Comparison of ENCODE assay signal across 9 cellular contexts in genomic region chr11:20162824-20163777, GRCh38. TPM values are rescaled to one million over a fixed set of nuclear protein-coding genes. Genes with fewer than 3 reads are reported as not detected.
DNase-seq lines count a peak whose midpoint lies in the region; ATAC-seq and TF ChIP-seq lines count a peak whose summit lies in the region.
"Had no signal": no experiment of that assay in that cellular context is flagged by ENCODE, and none has a peak within 500 bp of the region (broad histone marks: within the 10 kb centered on the region; RNA-seq: fewer than 3 reads in every experiment).

No MANE protein-coding gene starts in this region.

- H3K36me3 ChIP-seq in ascending aorta (no peaks in the 10 kb centered on the region), testis (ENCODE audit: low read depth, missing control alignments) (no peaks in the 10 kb centered on the region), Peyer's patch (no peaks in the 10 kb centered on the region)

- CTCF ChIA-PET in activated CD8-positive, alpha-beta memory T cell treated with anti-CD3 and anti-CD28 coated beads, Interleukin-2, amount 10 ng/mL, durations not matched to agents 7 days and 5 days (lab: Charles Lee) = interaction anchor here (0.9 kb wide), 1 partner anchor 9 kb away, joined by 4 read pairs; no protein-coding TSS in a partner anchor

- TF ChIP-seq CTCF in ascending aorta (IDR thresholded peaks at IDR 0.05) (no peak), testis (IDR thresholded peaks at IDR 0.05) (no peak), Peyer's patch (IDR thresholded peaks at IDR 0.05) (no peak)

- peaks cover 6% of the 10 kb centered on the region for H3K36me3 Mint-ChIP-seq in activated CD8-positive, alpha-beta memory T cell treated with anti-CD3 and anti-CD28 coated beads, Interleukin-2, amount 10 ng/mL, durations not matched to agents 7 days and 5 days

- H3K27ac Mint-ChIP-seq in activated CD8-positive, alpha-beta memory T cell treated with anti-CD3 and anti-CD28 coated beads, Interleukin-2, amount 10 ng/mL, durations not matched to agents 7 days and 5 days = peak overlapping the region; percentile 60

- H3K27me3 ChIP-seq in ascending aorta (peaks cover 35% of the 10 kb centered on the region), testis (no peaks in the 10 kb centered on the region), Peyer's patch (peaks cover 0 to 60% of the 10 kb centered on the region in 2 donors)

- peaks cover 7 to 9% of the 10 kb centered on the region in 2 donors for H3K4me1 ChIP-seq in ascending aorta
- H3K4me1 ChIP-seq in testis = peaks cover 5% of the 10 kb centered on the region
- peaks cover 0 to 11% (median 0%) of the 10 kb centered on the region in 4 donors for H3K4me1 ChIP-seq in Peyer's patch

- intact Hi-C loops in ascending aorta (cut with DNase I) = no loop called here
- intact Hi-C loops in testis (cut with DNase I; ENCODE audit: low total_unique reads) = no loop called here

- H3K9me3 Mint-ChIP-seq in activated CD8-positive, alpha-beta memory T cell treated with anti-CD3 and anti-CD28 coated beads, Interleukin-2, amount 10 ng/mL, durations not matched to agents 7 days and 5 days (ENCODE audit: low read depth) = no peaks in the 10 kb centered on the region

- WGBS in testis, 2 donors = 1 to 3% methylated on average over 52 to 61 of the region's 61 CpGs

- no peak for ATAC-seq in activated CD8-positive, alpha-beta memory T cell treated with anti-CD3 and anti-CD28 coated beads, Interleukin-2, amount 10 ng/mL, durations not matched to agents 7 days and 5 days
- ATAC-seq: K562 had no signal

- H3K4me3 ChIP-seq in ascending aorta (peak overlapping the region; percentile 46 to 53), testis (peak overlapping the region; percentile 15 to 18), Peyer's patch (no peak overlapping the region)
- H3K4me3 ChIP-seq: K562 had no signal

- peak overlapping the region; percentile 16 for H3K4me3 Mint-ChIP-seq in activated CD8-positive, alpha-beta memory T cell treated with anti-CD3 and anti-CD28 coated beads, Interleukin-2, amount 10 ng/mL, durations not matched to agents 7 days and 5 days

- TF ChIP-seq POLR2A in testis (IDR thresholded peaks at IDR 0.05) (no peak), Peyer's patch (IDR thresholded peaks at IDR 0.05) (no peak)

- H3K4me1 Mint-ChIP-seq in activated CD8-positive, alpha-beta memory T cell treated with anti-CD3 and anti-CD28 coated beads, Interleukin-2, amount 10 ng/mL, durations not matched to agents 7 days and 5 days = peaks cover 3% of the 10 kb centered on the region

- no peaks in the 10 kb centered on the region for H3K9me3 ChIP-seq in ascending aorta
- H3K9me3 ChIP-seq in testis = no peaks in the 10 kb centered on the region
- H3K9me3 ChIP-seq in Peyer's patch = no peaks in the 10 kb centered on the region

- H3K27ac ChIP-seq in ascending aorta (no peak overlapping the region), testis (no peak overlapping the region), Peyer's patch (no peak overlapping the region)

- DNase-seq in activated CD8-positive, alpha-beta memory T cell treated with anti-CD3 and anti-CD28 coated beads, Interleukin-2, amount 10 ng/mL, durations not matched to agents 7 days and 5 days = no peak
- DNase-seq in activated CD8-positive, alpha-beta memory T cell treated with anti-CD3 and anti-CD28 coated beads, Interleukin-2, amount 50 U/mL, for 48 hours = no peak
- DNase-seq in ascending aorta (ENCODE audit: low spot score in 2 of 2) (no peak), iPS-NIHi7 (ENCODE audit: extremely low spot score) (peak; percentile 43), testis (no peak), AG08396 (ENCODE audit: low spot score) (no peak), NCI-H1048 (lab: John Stamatoyannopoulos, UW) (no peak), Peyer's patch (no peak)

- H3K27me3 Mint-ChIP-seq in activated CD8-positive, alpha-beta memory T cell treated with anti-CD3 and anti-CD28 coated beads, Interleukin-2, amount 10 ng/mL, durations not matched to agents 7 days and 5 days = peaks cover 92% of the 10 kb centered on the region

RNA-seq across cellular contexts. Expression of gene DBX1, which starts 2.8 kb away (rescaled TPM):
- not detected for total RNA-seq in activated CD8-positive, alpha-beta memory T cell treated with anti-CD3 and anti-CD28 coated beads, Interleukin-2, amount 10 ng/mL, durations not matched to agents 7 days and 5 days
- total RNA-seq in ascending aorta (not detected), testis (not detected), Peyer's patch (not detected)
- polyA plus RNA-seq in testis (ENCODE audit: insufficient read depth, low read depth, low replicate concordance) = not detected
- total RNA-seq: K562 had no signal
- polyA plus RNA-seq: K562 had no signal

Comparison
In these comparisons a context has a peak if more than half of its experiments do, and no peak if none do; other contexts are left out.
1. H3K4me3 ChIP-seq: peak in ascending aorta (2 of 2) and testis (2 of 2); none in Peyer's patch (0 of 4).